8 cellular contexts compared by ENCODE assay signal in genomic region chr4:157978680-157979361, GRCh38.
DNase-seq lines count a peak whose midpoint lies in the region; TF ChIP-seq lines count a peak whose summit lies in the region.

No MANE protein-coding gene starts in this region.

- TF ChIP-seq CTCF in RWPE1 (conservative IDR thresholded peaks at IDR 0.05; ENCODE audit: low read depth) (peak; percentile 88), breast epithelium (IDR thresholded peaks at IDR 0.05) (peak; percentile 78 to 91 (median 80))

- no peaks in the 10 kb centered on the region for H3K9me3 ChIP-seq in breast epithelium

- CTCF ChIA-PET in RWPE1 (lab: Yijun Ruan, JAX) = interaction anchor here (0.5 to 0.7 kb wide), 5 partner anchors 11 to 1519 kb away, joined by 3 read pairs; no protein-coding TSS in a partner anchor

- H3K27ac ChIP-seq in RWPE1 (no peak overlapping the region), breast epithelium (no peak overlapping the region)

- H3K36me3 ChIP-seq in H7 (replicated peaks; ENCODE audit: control insufficient read depth, insufficient read depth, low read length) (no peaks in the 10 kb centered on the region), breast epithelium (no peaks in the 10 kb centered on the region)

- no peaks in the 10 kb centered on the region for H3K4me1 ChIP-seq in breast epithelium

- intact Hi-C loops in breast epithelium (cut with DNase I; ENCODE audit: low total_unique reads) = loop anchor here (10.0 kb wide), 1 partner anchor 754 kb away; the partner anchor contains the start of gene GRIA2

- peak; percentile 64 for DNase-seq in SIG-M5 treated with dmso at 0.1 percent for 504 hours (lab: John Stamatoyannopoulos, UW; ENCODE audit: unreplicated experiment)
- DNase-seq in SIG-M5 (lab: John Stamatoyannopoulos, UW) = no peak
- DNase-seq in H7 = peak; percentile 24
- DNase-seq in LoVo (ENCODE audit: low spot score) = peak; percentile 62
- DNase-seq in RWPE1 (ENCODE audit: low spot score) = peak; percentile 55
- no peak for DNase-seq in breast epithelium (ENCODE audit: low spot score in 2 of 2)
- peak; percentile 92 for DNase-seq in inferior parietal cortex (ENCODE audit: extremely low spot score)
- DNase-seq in stimulated activated CD4-positive, alpha-beta T cell treated with anti-CD3 and anti-CD28 coated beads, Interleukin-15, amount 100 ng/mL, for 24 hours = peak; percentile 16

- H3K4me3 ChIP-seq in H7 (ENCODE audit: insufficient read depth, low read depth, low read length) (no peak overlapping the region), breast epithelium (peak overlapping the region in 1 of 3 donors; percentile 44)

- H3K27me3 ChIP-seq in H7 (ENCODE audit: control insufficient read depth, insufficient read depth, low read length) = no peaks in the 10 kb centered on the region
- H3K27me3 ChIP-seq in breast epithelium = no peaks in the 10 kb centered on the region

- POLR2A ChIA-PET in RWPE1 (lab: Yijun Ruan, JAX; ENCODE audit: low non-redundant PET) = no interaction called here

- TF ChIP-seq POLR2A in breast epithelium (IDR thresholded peaks at IDR 0.05) = no peak

Comparison
In these comparisons a context has a peak if more than half of its experiments do, and no peak if none do; other contexts are left out.
1. DNase-seq: peak in SIG-M5 treated with dmso at 0.1 percent for 504 hours (single experiment), H7 (single experiment), LoVo (single experiment), RWPE1 (single experiment), inferior parietal cortex (single experiment) and stimulated activated CD4-positive, alpha-beta T cell treated with anti-CD3 and anti-CD28 coated beads, Interleukin-15, amount 100 ng/mL, for 24 hours (single experiment); none in SIG-M5 (single experiment) and breast epithelium (0 of 2).